In genomic region chr1:171506525-171507304, GRCh38 we compare ENCODE assay signal across 15 cellular contexts. TPM values are rescaled to one million over a fixed set of nuclear protein-coding genes. Genes with fewer than 3 reads are reported as not detected.
DNase-seq lines count a peak whose midpoint lies in the region; ATAC-seq, FAIRE-seq and TF ChIP-seq lines count a peak whose summit lies in the region.
"Had no signal": no experiment of that assay in that cellular context is flagged by ENCODE, and none has a peak within 500 bp of the region (broad histone marks: within the 10 kb centered on the region; RNA-seq: fewer than 3 reads in every experiment).

No MANE protein-coding gene starts in this region.

- H3K27ac ChIP-seq in CD4-positive, CD25-positive, alpha-beta regulatory T cell (ENCODE audit: insufficient read depth, low read length, poor library complexity, severe bottlenecking) = peak overlapping the region; percentile 25
- H3K27ac ChIP-seq in esophagus muscularis mucosa (replicated peaks in 1 of 4) = no peak overlapping the region
- H3K27ac ChIP-seq in mammary epithelial cell (ENCODE audit: insufficient read depth, low read depth, low read length) = no peak overlapping the region
- H3K27ac ChIP-seq: esophagus squamous epithelium, thoracic aorta, VCaP had no signal

- no peak for TF ChIP-seq EP300 in esophagus muscularis mucosa (IDR thresholded peaks at IDR 0.05)

- no peak for TF ChIP-seq POLR2A in H54 (IDR thresholded peaks at IDR 0.05; ENCODE audit: low read depth, low read length)
- TF ChIP-seq POLR2A in esophagus muscularis mucosa (IDR thresholded peaks at IDR 0.05; ENCODE audit: low read depth) = no peak

- H3K79me2 ChIP-seq in mammary epithelial cell (ENCODE audit: insufficient read depth, low read length) = peaks cover 100% of the 10 kb centered on the region

- no peaks in the 10 kb centered on the region for H3K9me3 Mint-ChIP-seq in CD4-positive, CD25-positive, alpha-beta regulatory T cell

- peaks cover 12% of the 10 kb centered on the region for H3K36me3 Mint-ChIP-seq in CD4-positive, CD25-positive, alpha-beta regulatory T cell

- in situ Hi-C loops in astrocyte of the spinal cord (cut with HindIII; ENCODE audit: low sequenced_read_pairs) = no loop called here
- in situ Hi-C loops in mammary epithelial cell (cut with MboI; ENCODE audit: low sequenced_read_pairs in 2 of 2) = no loop called here

- no peak overlapping the region for H2AFZ ChIP-seq in mammary epithelial cell (ENCODE audit: low read depth, low read length)

- no peak overlapping the region for H3K4me2 ChIP-seq in mammary epithelial cell (ENCODE audit: insufficient read depth, low read depth, low read length)

- BruUV-seq in mammary epithelial cell (replicated peaks; lab: Mats Ljungman, UMichigan) = no TSS peak

- ATAC-seq in CD4-positive, CD25-positive, alpha-beta regulatory T cell (ENCODE audit: low read depth in 2 of 2) = no peak
- no peak for ATAC-seq in HG03135 (IDR thresholded peaks at IDR 0.05; ENCODE audit: unreplicated experiment)
- ATAC-seq: left cardiac atrium had no signal

- H3K4me1 ChIP-seq in CD4-positive, CD25-positive, alpha-beta regulatory T cell (ENCODE audit: control insufficient read depth, insufficient read depth, low read length, poor library complexity, severe bottlenecking) = peaks cover 68% of the 10 kb centered on the region
- H3K4me1 ChIP-seq in esophagus muscularis mucosa (peaks cover 31 to 82% (median 64%) of the 10 kb centered on the region in 4 donors), mammary epithelial cell (ENCODE audit: insufficient read depth, low read length) (no peaks in the 10 kb centered on the region)

- no peaks in the 10 kb centered on the region for H3K27me3 ChIP-seq in CD4-positive, CD25-positive, alpha-beta regulatory T cell (ENCODE audit: control insufficient read depth, insufficient read depth, low read length)
- H3K27me3 ChIP-seq in esophagus muscularis mucosa (no peaks in the 10 kb centered on the region), mammary epithelial cell (ENCODE audit: insufficient read depth, low read length) (no peaks in the 10 kb centered on the region)
- H3K27me3 ChIP-seq: esophagus squamous epithelium had no signal

- CTCF ChIA-PET in mammary epithelial cell (lab: Charles Lee; ENCODE audit: low non-redundant PET) = no interaction called here

- no peak for DNase-seq in CD4-positive, CD25-positive, alpha-beta regulatory T cell
- DNase-seq in H54 (ENCODE audit: insufficient read length, low spot score) (no peak), astrocyte of the spinal cord (ENCODE audit: low read depth, low spot score) (peak; percentile 44), kidney tubule cell (ENCODE audit: low spot score) (peak; percentile 47), HUDEP-2 (lab: John Stamatoyannopoulos, UW; ENCODE audit: unreplicated experiment in 76 of 76) (no peak), esophagus muscularis mucosa (ENCODE audit: extremely low spot score) (no peak), mammary epithelial cell (no peak)
- DNase-seq: amniotic stem cell, esophagus squamous epithelium, left cardiac atrium, NCI-H187 treated with DMSO at 0.1 percent for 48 hours, posterior cingulate gyrus had no signal

- peaks cover 37% of the 10 kb centered on the region for H4K20me1 ChIP-seq in mammary epithelial cell (ENCODE audit: insufficient read depth, low read length)

- no peaks in the 10 kb centered on the region for H3K9me3 ChIP-seq in CD4-positive, CD25-positive, alpha-beta regulatory T cell (ENCODE audit: control insufficient read depth in 2 of 2, low read length in 2 of 2)
- H3K9me3 ChIP-seq in esophagus muscularis mucosa = no peaks in the 10 kb centered on the region
- no peaks in the 10 kb centered on the region for H3K9me3 ChIP-seq in mammary epithelial cell (replicated peaks; ENCODE audit: insufficient read depth, low read length)
- H3K9me3 ChIP-seq: esophagus squamous epithelium, thoracic aorta had no signal

- peak overlapping the region; percentile 64 to 84 (median 68) for H3K4me3 Mint-ChIP-seq in CD4-positive, CD25-positive, alpha-beta regulatory T cell

- FAIRE-seq in H54 (lab: Jason Lieb, UNC) = peak; percentile 15

- peaks cover 68 to 98% (median 84%) of the 10 kb centered on the region in 4 donors for H3K4me1 Mint-ChIP-seq in CD4-positive, CD25-positive, alpha-beta regulatory T cell

- peak overlapping the region; percentile 32 to 65 (median 55) for H3K27ac Mint-ChIP-seq in CD4-positive, CD25-positive, alpha-beta regulatory T cell

- intact Hi-C loops in esophagus muscularis mucosa (cut with DNase I) (no loop called here), mammary epithelial cell (cut with micrococcal nuclease) (loop anchor here (5.0 kb wide), 1 partner anchor 76 kb away; no protein-coding TSS in a partner anchor)

- H3K36me3 ChIP-seq in CD4-positive, CD25-positive, alpha-beta regulatory T cell (ENCODE audit: control insufficient read depth, insufficient read depth, low read length) = peaks cover 7% of the 10 kb centered on the region
- H3K36me3 ChIP-seq in esophagus muscularis mucosa (no peaks in the 10 kb centered on the region), mammary epithelial cell (ENCODE audit: insufficient read depth, low read length) (peaks cover 3% of the 10 kb centered on the region)
- H3K36me3 ChIP-seq: thoracic aorta had no signal

- no peaks in the 10 kb centered on the region for H3K27me3 Mint-ChIP-seq in CD4-positive, CD25-positive, alpha-beta regulatory T cell

- dilution Hi-C loops in mammary epithelial cell (cut with HindIII; ENCODE audit: low sequenced_read_pairs) = no loop called here

- H3K9ac ChIP-seq in mammary epithelial cell (ENCODE audit: insufficient read depth, low read length) = no peak overlapping the region

- WGBS in esophagus muscularis mucosa = 57% methylated on average over 1 of the region's 1 CpG
- WGBS in mammary epithelial cell (ENCODE audit: low coverage, missing lambda C conversion rate) = 50% methylated on average over 1 of the region's 1 CpG

- TF ChIP-seq CTCF in astrocyte of the spinal cord (IDR thresholded peaks at IDR 0.05; ENCODE audit: low read depth, low read length) (no peak), esophagus muscularis mucosa (IDR thresholded peaks at IDR 0.05) (no peak), mammary epithelial cell (conservative IDR thresholded peaks at IDR 0.05 in 1 of 2, IDR thresholded peaks at IDR 0.05 in 1 of 2; ENCODE audit: extremely low read depth in 1 of 2, insufficient read depth in 1 of 2, low read depth in 1 of 2, low read length in 2 of 2) (no peak)

- H3K4me3 ChIP-seq in CD4-positive, CD25-positive, alpha-beta regulatory T cell (ENCODE audit: low read depth, low read length) = peak overlapping the region; percentile 61
- H3K4me3 ChIP-seq in astrocyte of the spinal cord (ENCODE audit: low read depth, low read length) (no peak overlapping the region), esophagus muscularis mucosa (no peak overlapping the region), mammary epithelial cell (replicated peaks in 1 of 3; ENCODE audit: insufficient read depth in 1 of 3, low read depth in 2 of 3, low read length in 3 of 3) (no peak overlapping the region)
- H3K4me3 ChIP-seq: esophagus squamous epithelium, thoracic aorta had no signal

RNA-seq across cellular contexts. Expression of gene PRRC2C, which starts 21.4 kb away (rescaled TPM):
- 371 TPM for total RNA-seq in CD4-positive, CD25-positive, alpha-beta regulatory T cell
- polyA plus RNA-seq in CD4-positive, CD25-positive, alpha-beta regulatory T cell = 10 to 100 TPM; 24.7 to 37.6 (median 34.1) TPM
- 10 to 100 TPM; 63.8 to 79.3 (median 66.6) TPM for total RNA-seq in esophagus muscularis mucosa
- total RNA-seq in mammary epithelial cell = 100 to 1,000 TPM in 1 of 2 donors, 10 to 100 TPM in 1; 56.3 to 177 TPM
- 49.5 TPM for polyA plus RNA-seq in mammary epithelial cell
- polyA minus RNA-seq in mammary epithelial cell = 165 TPM

Comparison
In these comparisons a context has a peak if more than half of its experiments do, and no peak if none do; other contexts are left out.
1. DNase-seq: peak in astrocyte of the spinal cord (single experiment) and kidney tubule cell (single experiment); none in CD4-positive, CD25-positive, alpha-beta regulatory T cell (0 of 3), H54 (single experiment), HUDEP-2 (0 of 76), esophagus muscularis mucosa (single experiment) and mammary epithelial cell (single experiment).